Comparison of ENCODE assay signal across 12 cellular contexts in genomic region chr12:16389594-16389993, GRCh38. TPM values are rescaled to one million over a fixed set of nuclear protein-coding genes. Genes with fewer than 3 reads are reported as not detected.
DNase-seq lines count a peak whose midpoint lies in the region; TF ChIP-seq lines count a peak whose summit lies in the region.
"Had no signal": no experiment of that assay in that cellular context is flagged by ENCODE, and none has a peak within 500 bp of the region (broad histone marks: within the 10 kb centered on the region; RNA-seq: fewer than 3 reads in every experiment).

No MANE protein-coding gene starts in this region.

- H3K4me3 ChIP-seq in brain microvascular endothelial cell (ENCODE audit: low read depth, low read length) = no peak overlapping the region
- H3K4me3 ChIP-seq: heart left ventricle, SJSA1, tibial artery had no signal

- peaks cover 17% of the 10 kb centered on the region for H3K36me3 Mint-ChIP-seq in nephron progenitor cell (ENCODE audit: low read depth)
- H3K36me3 Mint-ChIP-seq in activated CD4-positive, alpha-beta T cell treated with anti-CD3 and anti-CD28 coated beads, Interleukin-2, amount 10 ng/mL, durations not matched to agents 7 days and 5 days (ENCODE audit: low read depth) = no peaks in the 10 kb centered on the region

- no peak for TF ChIP-seq CTCF in brain microvascular endothelial cell (IDR thresholded peaks at IDR 0.05; ENCODE audit: low read depth, low read length, missing control alignments)
- TF ChIP-seq CTCF in nephron progenitor cell (IDR thresholded peaks at IDR 0.05) = no peak

- peak overlapping the region; percentile 0 for H3K27ac Mint-ChIP-seq in nephron progenitor cell
- no peak overlapping the region for H3K27ac Mint-ChIP-seq in activated CD4-positive, alpha-beta T cell treated with anti-CD3 and anti-CD28 coated beads, Interleukin-2, amount 10 ng/mL, durations not matched to agents 7 days and 5 days

- peaks cover 29% of the 10 kb centered on the region for H3K9me3 Mint-ChIP-seq in nephron progenitor cell
- H3K9me3 Mint-ChIP-seq in activated CD4-positive, alpha-beta T cell treated with anti-CD3 and anti-CD28 coated beads, Interleukin-2, amount 10 ng/mL, durations not matched to agents 7 days and 5 days = peaks cover 5% of the 10 kb centered on the region

- in situ Hi-C loops in brain microvascular endothelial cell (cut with HindIII; ENCODE audit: low pct_ligation_motif_present, low sequenced_read_pairs) = no loop called here

- CTCF ChIA-PET in activated CD4-positive, alpha-beta T cell treated with anti-CD3 and anti-CD28 coated beads, Interleukin-2, amount 10 ng/mL, durations not matched to agents 7 days and 5 days (lab: Charles Lee) = no interaction called here

- H3K36me3 ChIP-seq in brain microvascular endothelial cell (replicated peaks) = no peaks in the 10 kb centered on the region
- H3K36me3 ChIP-seq: heart left ventricle, SJSA1, tibial artery had no signal

- H3K4me1 Mint-ChIP-seq in nephron progenitor cell = peaks cover 22% of the 10 kb centered on the region
- no peaks in the 10 kb centered on the region for H3K4me1 Mint-ChIP-seq in activated CD4-positive, alpha-beta T cell treated with anti-CD3 and anti-CD28 coated beads, Interleukin-2, amount 10 ng/mL, durations not matched to agents 7 days and 5 days

- no peaks in the 10 kb centered on the region for H3K27me3 Mint-ChIP-seq in nephron progenitor cell (ENCODE audit: low read depth, poor library complexity)
- H3K27me3 Mint-ChIP-seq in activated CD4-positive, alpha-beta T cell treated with anti-CD3 and anti-CD28 coated beads, Interleukin-2, amount 10 ng/mL, durations not matched to agents 7 days and 5 days = no peaks in the 10 kb centered on the region

- no peak overlapping the region for H3K27ac ChIP-seq in brain microvascular endothelial cell
- H3K27ac ChIP-seq: heart left ventricle, SJSA1, tibial artery had no signal

- no peak overlapping the region for H3K4me3 Mint-ChIP-seq in nephron progenitor cell
- H3K4me3 Mint-ChIP-seq in activated CD4-positive, alpha-beta T cell treated with anti-CD3 and anti-CD28 coated beads, Interleukin-2, amount 10 ng/mL, durations not matched to agents 7 days and 5 days = no peak overlapping the region

- POLR2A ChIA-PET in activated CD4-positive, alpha-beta T cell treated with anti-CD3 and anti-CD28 coated beads, Interleukin-2, amount 10 ng/mL, durations not matched to agents 7 days and 5 days (lab: Charles Lee) = no interaction called here

- DNase-seq in Daoy (ENCODE audit: low read depth) (peak; percentile 59), M059J (ENCODE audit: low read depth) (peak; percentile 46), brain microvascular endothelial cell (peak; percentile 56), nephron progenitor cell (no peak), NCI-H446 (lab: John Stamatoyannopoulos, UW) (no peak), globus pallidus (ENCODE audit: low spot score) (no peak), GOT3 (lab: John Stamatoyannopoulos, UW) (no peak)
- DNase-seq in activated CD4-positive, alpha-beta T cell treated with anti-CD3 and anti-CD28 coated beads, Interleukin-2, amount 10 ng/mL, durations not matched to agents 7 days and 5 days = no peak
- DNase-seq: cerebellar nuclear complex, heart left ventricle, tibial artery had no signal

- H3K27me3 ChIP-seq in brain microvascular endothelial cell (replicated peaks) = no peaks in the 10 kb centered on the region
- H3K27me3 ChIP-seq: SJSA1, tibial artery had no signal

RNA-seq across cellular contexts. Expression of gene MGST1, which starts 42.1 kb away (rescaled TPM):
- 44.5 and 56.7 TPM in 2 replicates for total RNA-seq in Daoy (2014; rRNA removed; shearing (Covaris generic))
- 59.1 and 70.4 TPM in 2 replicates for total RNA-seq in M059J (2014; rRNA removed; shearing (Covaris generic))
- not detected for total RNA-seq in activated CD4-positive, alpha-beta T cell treated with anti-CD3 and anti-CD28 coated beads, Interleukin-2, amount 10 ng/mL, durations not matched to agents 7 days and 5 days
- total RNA-seq: SJSA1 had no signal

Comparison
In these comparisons a context has a peak if more than half of its experiments do, and no peak if none do; other contexts are left out.
1. DNase-seq: peak in Daoy (single experiment), M059J (single experiment) and brain microvascular endothelial cell (single experiment); none in nephron progenitor cell (single experiment), NCI-H446 (0 of 2), globus pallidus (single experiment), GOT3 (single experiment) and activated CD4-positive, alpha-beta T cell treated with anti-CD3 and anti-CD28 coated beads, Interleukin-2, amount 10 ng/mL, durations not matched to agents 7 days and 5 days (single experiment).
2. RNA of gene MGST1, which starts 42.1 kb away (total RNA-seq): 59.1 to 70.4 TPM in M059J and 44.5 to 56.7 TPM in Daoy; not detected in activated CD4-positive, alpha-beta T cell treated with anti-CD3 and anti-CD28 coated beads, Interleukin-2, amount 10 ng/mL, durations not matched to agents 7 days and 5 days; every median in the first group is over 10 times any median in the second.